8 cellular contexts compared by ENCODE assay signal in the genomic region with DNA sequence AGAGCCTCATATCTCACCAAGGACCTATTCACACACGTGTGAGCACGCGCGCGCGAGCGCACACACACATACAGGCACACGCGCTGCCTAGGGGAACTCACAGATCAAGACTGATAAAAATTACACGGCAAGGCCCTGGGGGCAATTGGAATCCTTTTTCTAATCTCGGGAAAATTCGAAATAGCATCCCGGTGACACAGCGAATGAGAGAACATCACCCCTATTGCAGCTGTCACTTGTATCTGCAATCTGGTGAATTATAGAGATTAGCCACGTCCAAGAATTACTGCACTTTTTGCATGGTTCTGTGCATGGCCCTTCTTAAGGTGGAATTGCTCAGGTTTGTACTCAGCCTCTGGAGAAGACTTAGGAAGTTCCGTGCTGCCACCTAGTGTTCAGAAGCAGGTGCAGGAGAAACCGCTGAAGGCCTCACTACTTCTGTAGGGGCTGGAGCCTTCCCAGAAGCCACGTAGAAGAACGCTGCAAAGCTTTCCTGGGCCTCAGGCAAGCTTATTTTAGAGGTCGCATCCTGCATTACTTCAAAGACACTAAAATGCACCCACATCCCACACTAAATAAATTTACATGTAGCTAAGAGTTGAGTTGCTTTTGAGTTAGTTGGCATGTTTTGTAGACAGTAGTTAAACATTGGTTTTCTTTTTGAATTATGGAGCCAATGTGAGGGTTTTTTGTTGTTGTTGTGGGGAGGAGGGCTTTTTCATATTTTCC.
DNase-seq lines count a peak whose midpoint lies in the region; ATAC-seq and TF ChIP-seq lines count a peak whose summit lies in the region.

No MANE protein-coding gene starts in this region.

- intact Hi-C loops in testis (cut with DNase I; ENCODE audit: low total_unique reads), result no loop called here

- no peak overlapping the region for H3K4me3 Mint-ChIP-seq in nephron progenitor cell

- in situ Hi-C loops in Caki2 (cut with HindIII; ENCODE audit: low pct_unique_long_range_greater_than_20kb, low sequenced_read_pairs), result no loop called here

- H3K27me3 Mint-ChIP-seq in nephron progenitor cell (ENCODE audit: low read depth, poor library complexity), result peaks cover 2% of the 10 kb centered on the region

- H3K4me1 ChIP-seq in testis, result no peaks in the 10 kb centered on the region

- no peak for TF ChIP-seq POLR2A in testis (IDR thresholded peaks at IDR 0.05)

- ATAC-seq in GM21447 (IDR thresholded peaks at IDR 0.05; ENCODE audit: unreplicated experiment), result peak; percentile 86

- H3K36me3 Mint-ChIP-seq in nephron progenitor cell (ENCODE audit: low read depth), result no peaks in the 10 kb centered on the region

- TF ChIP-seq CTCF in fibroblast of mammary gland (conservative IDR thresholded peaks at IDR 0.05; ENCODE audit: control insufficient read depth, insufficient read depth, low read depth, low read length) (peak; percentile 96), nephron progenitor cell (IDR thresholded peaks at IDR 0.05) (peak; percentile 81), testis (IDR thresholded peaks at IDR 0.05) (peak; percentile 37 to 63 (median 61))

- H3K36me3 ChIP-seq in testis (ENCODE audit: low read depth, missing control alignments), result no peaks in the 10 kb centered on the region

- peaks cover 61% of the 10 kb centered on the region for H3K4me1 Mint-ChIP-seq in nephron progenitor cell

- no peaks in the 10 kb centered on the region for H3K9me3 ChIP-seq in testis

- H3K27ac Mint-ChIP-seq in nephron progenitor cell, result no peak overlapping the region

- no peaks in the 10 kb centered on the region for H3K27me3 ChIP-seq in testis

- WGBS in testis, 2 donors, result 20 to 21% methylated on average over 20 of the region's 20 CpGs

- H3K4me3 ChIP-seq in fibroblast of mammary gland (ENCODE audit: control insufficient read depth, low read depth, low read length) (no peak overlapping the region), testis (no peak overlapping the region)

- DNase-seq in Caki2 (ENCODE audit: low read depth) (peak; percentile 51), HuH-7.5 (ENCODE audit: low spot score) (peak; percentile 13), NOMO-1 treated with dmso at 0.1 percent for 144 hours (lab: John Stamatoyannopoulos, UW; ENCODE audit: unreplicated experiment) (peak; percentile 50), activated T-cell treated with anti-CD3 and anti-CD28 coated beads for 4 hours (peak; percentile 30), fibroblast of mammary gland (ENCODE audit: low read depth) (peak; percentile 93), nephron progenitor cell (peak; percentile 78), testis (peak; percentile 91)

- peaks cover 3% of the 10 kb centered on the region for H3K9me3 Mint-ChIP-seq in nephron progenitor cell

- H3K27ac ChIP-seq in testis, result no peak overlapping the region

Comparison
In these comparisons a context has a peak if more than half of its experiments do, and no peak if none do; other contexts are left out.
1. DNase-seq: peak in every context shown above with its lines; median percentile 93 in fibroblast of mammary gland; 91 in testis; 78 in nephron progenitor cell; 51 in Caki2; 50 in NOMO-1 treated with dmso at 0.1 percent for 144 hours; 30 in activated T-cell treated with anti-CD3 and anti-CD28 coated beads for 4 hours; 13 in HuH-7.5.